In genomic region chr3:117439812-117440211, GRCh38 we compare ENCODE assay signal across 10 cellular contexts.
DNase-seq lines count a peak whose midpoint lies in the region; ATAC-seq lines count a peak whose summit lies in the region.
"Had no signal": no experiment of that assay in that cellular context is flagged by ENCODE, and none has a peak within 500 bp of the region (broad histone marks: within the 10 kb centered on the region; RNA-seq: fewer than 3 reads in every experiment).

No MANE protein-coding gene starts in this region.

- H3K4me3 Mint-ChIP-seq in activated T-helper 1 cell treated with anti-CD3 and anti-CD28 coated beads, Interleukin-12 subunit alpha, Interleukin-12 subunit beta, Interleukin-2, Interleukin-4 antibody, amounts not matched to agents 30 ng/mL and 10 ng/mL and 1 ng/mL, durations not matched to agents 14 hours and 24 hours and 36 hours: no peak overlapping the region

- no peaks in the 10 kb centered on the region for H3K4me1 Mint-ChIP-seq in activated T-helper 1 cell treated with anti-CD3 and anti-CD28 coated beads, Interleukin-12 subunit alpha, Interleukin-12 subunit beta, Interleukin-2, Interleukin-4 antibody, amounts not matched to agents 30 ng/mL and 10 ng/mL and 1 ng/mL, durations not matched to agents 14 hours and 24 hours and 36 hours (ENCODE audit: low read depth)

- no peaks in the 10 kb centered on the region for H3K27me3 Mint-ChIP-seq in activated T-helper 1 cell treated with anti-CD3 and anti-CD28 coated beads, Interleukin-12 subunit alpha, Interleukin-12 subunit beta, Interleukin-2, Interleukin-4 antibody, amounts not matched to agents 30 ng/mL and 10 ng/mL and 1 ng/mL, durations not matched to agents 14 hours and 24 hours and 36 hours (ENCODE audit: insufficient read depth)

- no peak for ATAC-seq in HG03520 (IDR thresholded peaks at IDR 0.05; ENCODE audit: unreplicated experiment)

- H3K9me3 Mint-ChIP-seq in activated T-helper 1 cell treated with anti-CD3 and anti-CD28 coated beads, Interleukin-12 subunit alpha, Interleukin-12 subunit beta, Interleukin-2, Interleukin-4 antibody, amounts not matched to agents 30 ng/mL and 10 ng/mL and 1 ng/mL, durations not matched to agents 14 hours and 24 hours and 36 hours: no peaks in the 10 kb centered on the region

- H3K36me3 Mint-ChIP-seq in activated T-helper 1 cell treated with anti-CD3 and anti-CD28 coated beads, Interleukin-12 subunit alpha, Interleukin-12 subunit beta, Interleukin-2, Interleukin-4 antibody, amounts not matched to agents 30 ng/mL and 10 ng/mL and 1 ng/mL, durations not matched to agents 14 hours and 24 hours and 36 hours (ENCODE audit: low read depth): no peaks in the 10 kb centered on the region

- DNase-seq in DMS53 (lab: John Stamatoyannopoulos, UW) (peak; percentile 30), DMS53 treated with DMSO at 0.1 percent for 48 hours (lab: John Stamatoyannopoulos, UW; ENCODE audit: unreplicated experiment) (no peak), NCI-H774 (lab: John Stamatoyannopoulos, UW) (peak; percentile 60), fibroblast of the conjunctiva (ENCODE audit: low read depth) (peak; percentile 1), superior temporal gyrus (ENCODE audit: extremely low spot score) (peak; percentile 72), SW480 (ENCODE audit: low spot score) (no peak)
- DNase-seq in activated T-helper 1 cell treated with anti-CD3 and anti-CD28 coated beads, Interleukin-12 subunit alpha, Interleukin-12 subunit beta, Interleukin-2, Interleukin-4 antibody, amounts not matched to agents 30 ng/mL and 10 ng/mL and 1 ng/mL, durations not matched to agents 14 hours and 24 hours and 36 hours (ENCODE audit: low spot score): no peak
- DNase-seq: activated CD4-positive, alpha-beta T cell treated with anti-CD3 and anti-CD28 coated beads, Interleukin-2, amount 50 U/mL, for 4 hours; islet precursor cell had no signal

- intact Hi-C loops in activated T-helper 1 cell treated with anti-CD3 and anti-CD28 coated beads, Interleukin-12 subunit alpha, Interleukin-12 subunit beta, Interleukin-2, Interleukin-4 antibody, amounts not matched to agents 30 ng/mL and 10 ng/mL and 1 ng/mL, durations not matched to agents 14 hours and 24 hours and 36 hours (cut with micrococcal nuclease): no loop called here

- H3K27ac Mint-ChIP-seq in activated T-helper 1 cell treated with anti-CD3 and anti-CD28 coated beads, Interleukin-12 subunit alpha, Interleukin-12 subunit beta, Interleukin-2, Interleukin-4 antibody, amounts not matched to agents 30 ng/mL and 10 ng/mL and 1 ng/mL, durations not matched to agents 14 hours and 24 hours and 36 hours: no peak overlapping the region

Comparison
In these comparisons a context has a peak if more than half of its experiments do, and no peak if none do; other contexts are left out.
1. DNase-seq: peak in DMS53 (single experiment), NCI-H774 (single experiment), fibroblast of the conjunctiva (single experiment) and superior temporal gyrus (single experiment); none in DMS53 treated with DMSO at 0.1 percent for 48 hours (single experiment), activated T-helper 1 cell treated with anti-CD3 and anti-CD28 coated beads, Interleukin-12 subunit alpha, Interleukin-12 subunit beta, Interleukin-2, Interleukin-4 antibody, amounts not matched to agents 30 ng/mL and 10 ng/mL and 1 ng/mL, durations not matched to agents 14 hours and 24 hours and 36 hours (single experiment) and SW480 (single experiment).